In genomic region chr7:135257790-135258189, GRCh38 we compare ENCODE assay signal across 1 cellular context.
TF ChIP-seq lines count a peak whose summit lies in the region.

No MANE protein-coding gene starts in this region.

TF ChIP-seq in HepG2, 621 proteins besides CTCF, POLR2A, EP300 and RAD21 (continued from another document and continues in another):
- TF ChIP-seq NFYB (CRISPR knock-in tag; IDR thresholded peaks at IDR 0.05): no peak
- TF ChIP-seq SIN3B (IDR thresholded peaks at IDR 0.05; ENCODE audit: low read length): no peak
- TF ChIP-seq DPF2 (CRISPR knock-in tag; IDR thresholded peaks at IDR 0.05; ENCODE audit: borderline replicate concordance, low read depth): 0 out of 2 replicates have a peak, but pooled peaks have one; percentile 49
- TF ChIP-seq E2F2 (CRISPR knock-in tag; IDR thresholded peaks at IDR 0.05; ENCODE audit: borderline replicate concordance): no peak
- 0 out of 2 replicates have a peak, but pooled peaks have one; percentile 20 for TF ChIP-seq CREM (IDR thresholded peaks at IDR 0.05)
- TF ChIP-seq CREM (CRISPR knock-in tag; IDR thresholded peaks at IDR 0.05): no peak
- TF ChIP-seq REPIN1 (CRISPR knock-in tag; IDR thresholded peaks at IDR 0.05; ENCODE audit: borderline replicate concordance, low read depth): no peak
- TF ChIP-seq ZNF773 (CRISPR knock-in tag; IDR thresholded peaks at IDR 0.05; ENCODE audit: borderline replicate concordance): no peak
- TF ChIP-seq ZFP37 (CRISPR knock-in tag; IDR thresholded peaks at IDR 0.05; ENCODE audit: borderline replicate concordance): no peak
- TF ChIP-seq MAX (IDR thresholded peaks at IDR 0.05): peak; percentile 64; the same call in 1 of the 2 replicates
- no peak for TF ChIP-seq SNAPC2 (CRISPR knock-in tag; IDR thresholded peaks at IDR 0.05)
- no peak for TF ChIP-seq ZNF280B (CRISPR knock-in tag; IDR thresholded peaks at IDR 0.05; ENCODE audit: borderline replicate concordance)
- TF ChIP-seq POGZ (CRISPR knock-in tag; IDR thresholded peaks at IDR 0.05): 0 out of 2 replicates have a peak, but pooled peaks have one; percentile 18
- TF ChIP-seq ZFY (CRISPR knock-in tag; IDR thresholded peaks at IDR 0.05): no peak
- TF ChIP-seq KDM4B (CRISPR knock-in tag; IDR thresholded peaks at IDR 0.05): 0 out of 2 replicates have a peak, but pooled peaks have one; percentile 36
- TF ChIP-seq HNF4A (CRISPR knock-in tag; IDR thresholded peaks at IDR 0.05): peak; percentile 84
- TF ChIP-seq ADNP (CRISPR knock-in tag; IDR thresholded peaks at IDR 0.05): no peak
- no peak for TF ChIP-seq ZNF225 (CRISPR knock-in tag; IDR thresholded peaks at IDR 0.05)
- TF ChIP-seq CREB3 (CRISPR knock-in tag; IDR thresholded peaks at IDR 0.05): no peak
- TF ChIP-seq EED (CRISPR knock-in tag; IDR thresholded peaks at IDR 0.05): no peak
- TF ChIP-seq NFKB2 (CRISPR knock-in tag; IDR thresholded peaks at IDR 0.05; ENCODE audit: borderline replicate concordance): no peak
- TF ChIP-seq ATF7-NPFF (CRISPR knock-in tag; IDR thresholded peaks at IDR 0.05; ENCODE audit: low read depth): no peak
- TF ChIP-seq SOX13 (IDR thresholded peaks at IDR 0.05): no peak
- TF ChIP-seq SOX13 (CRISPR knock-in tag; conservative IDR thresholded peaks at IDR 0.05 in 1 of 2, IDR thresholded peaks at IDR 0.05 in 1 of 2): peak in 1 of 2 experiments; percentile 72; a peak in 2 of 4 replicates
- TF ChIP-seq NONO (IDR thresholded peaks at IDR 0.05): no peak
- peak; percentile 54; the same call in 1 of the 2 replicates for TF ChIP-seq NONO (CRISPR knock-in tag; conservative IDR thresholded peaks at IDR 0.05)
- TF ChIP-seq ZBTB20 (CRISPR knock-in tag; IDR thresholded peaks at IDR 0.05; ENCODE audit: borderline replicate concordance, low read depth): peak; percentile 48; the same call in 1 of the 2 replicates
- no peak for TF ChIP-seq NPAS2 (CRISPR knock-in tag; IDR thresholded peaks at IDR 0.05; ENCODE audit: borderline replicate concordance)
- peak; percentile 78 for TF ChIP-seq NR2F6 (IDR thresholded peaks at IDR 0.05)
- TF ChIP-seq NR2F6 (CRISPR knock-in tag; IDR thresholded peaks at IDR 0.05): peak; percentile 71
- no peak for TF ChIP-seq ZNF672 (CRISPR knock-in tag; IDR thresholded peaks at IDR 0.05)
- no peak for TF ChIP-seq GATAD1 (CRISPR knock-in tag; IDR thresholded peaks at IDR 0.05)
- TF ChIP-seq ZSCAN25 (CRISPR knock-in tag; IDR thresholded peaks at IDR 0.05): no peak
- peak; percentile 43; the same call in 1 of the 2 replicates for TF ChIP-seq MED1 (CRISPR knock-in tag; IDR thresholded peaks at IDR 0.05)
- TF ChIP-seq FOXK1 (CRISPR knock-in tag; IDR thresholded peaks at IDR 0.05; ENCODE audit: borderline replicate concordance, low read depth): no peak
- no peak for TF ChIP-seq ZNF12 (CRISPR knock-in tag; IDR thresholded peaks at IDR 0.05)
- TF ChIP-seq ZNF296 (CRISPR knock-in tag; conservative IDR thresholded peaks at IDR 0.05): no peak
- no peak for TF ChIP-seq MTERF4 (CRISPR knock-in tag; IDR thresholded peaks at IDR 0.05)
- TF ChIP-seq SP5 (CRISPR knock-in tag; IDR thresholded peaks at IDR 0.05; ENCODE audit: borderline replicate concordance, low read depth): no peak
- TF ChIP-seq MAF1 (CRISPR knock-in tag; IDR thresholded peaks at IDR 0.05; ENCODE audit: borderline replicate concordance): no peak
- peak; percentile 77; the same call in 1 of the 2 replicates for TF ChIP-seq ZNF644 (CRISPR knock-in tag; IDR thresholded peaks at IDR 0.05; ENCODE audit: low read depth)
- TF ChIP-seq IRF2 (CRISPR knock-in tag; IDR thresholded peaks at IDR 0.05): no peak
- peak; percentile 77 for TF ChIP-seq HHEX (CRISPR knock-in tag; IDR thresholded peaks at IDR 0.05)
- TF ChIP-seq ZBTB3 (CRISPR knock-in tag; IDR thresholded peaks at IDR 0.05; ENCODE audit: borderline replicate concordance, low read depth): no peak
- TF ChIP-seq ZSCAN9 (CRISPR knock-in tag; IDR thresholded peaks at IDR 0.05; ENCODE audit: borderline replicate concordance): no peak
- TF ChIP-seq AHR (CRISPR knock-in tag; IDR thresholded peaks at IDR 0.05): no peak
- 0 out of 2 replicates have a peak, but pooled peaks have one; percentile 29 for TF ChIP-seq NCOA2 (CRISPR knock-in tag; IDR thresholded peaks at IDR 0.05)
- peak; percentile 73; the same call in 1 of the 2 replicates for TF ChIP-seq EHMT2 (IDR thresholded peaks at IDR 0.05; ENCODE audit: borderline replicate concordance, low read depth, low read length)
- no peak for TF ChIP-seq ZNF10 (CRISPR knock-in tag; IDR thresholded peaks at IDR 0.05; ENCODE audit: borderline replicate concordance, low read depth)
- no peak for TF ChIP-seq SIN3A (IDR thresholded peaks at IDR 0.05; ENCODE audit: borderline replicate concordance, low read depth, low read length)
- no peak for TF ChIP-seq ATF5 (CRISPR knock-in tag; IDR thresholded peaks at IDR 0.05; ENCODE audit: low read depth)
- peak; percentile 83 for TF ChIP-seq GATAD2A (CRISPR knock-in tag; IDR thresholded peaks at IDR 0.05)
- TF ChIP-seq MNT (IDR thresholded peaks at IDR 0.05): no peak
- TF ChIP-seq SOX6 (IDR thresholded peaks at IDR 0.05): no peak
- TF ChIP-seq SOX6 (CRISPR knock-in tag; IDR thresholded peaks at IDR 0.05): peak; percentile 64
- peak; percentile 50; the same call in 1 of the 2 replicates for TF ChIP-seq ARID3A (IDR thresholded peaks at IDR 0.05; ENCODE audit: low read depth, low read length)
- peak; percentile 90 for TF ChIP-seq ARID5B (CRISPR knock-in tag; IDR thresholded peaks at IDR 0.05)
- no peak for TF ChIP-seq GATA4 (IDR thresholded peaks at IDR 0.05; ENCODE audit: borderline replicate concordance, low read depth)
- TF ChIP-seq TCF12 (IDR thresholded peaks at IDR 0.05): no peak
- TF ChIP-seq TCF12 (CRISPR knock-in tag; IDR thresholded peaks at IDR 0.05): no peak
- TF ChIP-seq DMTF1 (CRISPR knock-in tag; IDR thresholded peaks at IDR 0.05): no peak
- no peak for TF ChIP-seq ZFYVE20 (CRISPR knock-in tag; IDR thresholded peaks at IDR 0.05; ENCODE audit: borderline replicate concordance, low read depth)
